Comparison of ENCODE assay signal across 17 cellular contexts in genomic region chr9:38059233-38059936, GRCh38. TPM values are rescaled to one million over a fixed set of nuclear protein-coding genes. Genes with fewer than 3 reads are reported as not detected.
DNase-seq lines count a peak whose midpoint lies in the region; ATAC-seq, FAIRE-seq and TF ChIP-seq lines count a peak whose summit lies in the region.
"Had no signal": no experiment of that assay in that cellular context is flagged by ENCODE, and none has a peak within 500 bp of the region (broad histone marks: within the 10 kb centered on the region; RNA-seq: fewer than 3 reads in every experiment).

No MANE protein-coding gene starts in this region.

- DNase-seq in Right ventricle myocardium superior = no peak
- DNase-seq in Right ventricle myocardium inferior (ENCODE audit: missing footprints) = no peak
- DNase-seq in left ventricle myocardium inferior = peak; percentile 28
- peak in 1 of 6 donors; percentile 26 for DNase-seq in pancreas
- no peak for DNase-seq in thyroid gland
- no peak for DNase-seq in activated CD4-positive, alpha-beta T cell treated with anti-CD3 and anti-CD28 coated beads, Interleukin-2, amount 50 U/mL, for 4 hours
- DNase-seq in effector CD4-positive, alpha-beta T cell = no peak
- DNase-seq: activated naive CD4-positive, alpha-beta T cell treated with anti-CD3 and anti-CD28 coated beads, Interleukin-2, amount 10 ng/mL, durations not matched to agents 7 days and 5 days; CD8-positive, alpha-beta memory T cell; GDM1; HCEC 1CT; midbrain; NCI-H2171; stimulated activated naive B cell treated with anti-CD40 and anti-IgM and Interleukin-4, amounts not matched to agents 10 μg/mL and 1 μg/mL and 100 μg/mL, for 72 hours had no signal

- no peak for TF ChIP-seq POLR2A in thyroid gland (IDR thresholded peaks at IDR 0.05)

- TF ChIP-seq CTCF in left ventricle myocardium inferior (IDR thresholded peaks at IDR 0.05; ENCODE audit: borderline replicate concordance) = no peak
- no peak for TF ChIP-seq CTCF in pancreas (IDR thresholded peaks at IDR 0.05)
- no peak for TF ChIP-seq CTCF in thyroid gland (IDR thresholded peaks at IDR 0.05)

- H3K4me3 ChIP-seq in left ventricle myocardium inferior (peak overlapping the region; percentile 15), pancreas (no peak overlapping the region), thyroid gland (replicated peaks in 1 of 3) (no peak overlapping the region)
- H3K4me3 ChIP-seq: prostate gland had no signal

- no peaks in the 10 kb centered on the region for H3K27me3 ChIP-seq in left ventricle myocardium inferior (ENCODE audit: low read depth)
- H3K27me3 ChIP-seq in pancreas = no peaks in the 10 kb centered on the region
- H3K27me3 ChIP-seq in thyroid gland = no peaks in the 10 kb centered on the region

- H3K9me3 ChIP-seq in left ventricle myocardium inferior (replicated peaks) (no peaks in the 10 kb centered on the region), pancreas (no peaks in the 10 kb centered on the region), thyroid gland (no peaks in the 10 kb centered on the region)
- H3K9me3 ChIP-seq: prostate gland had no signal

- H3K4me1 ChIP-seq in left ventricle myocardium inferior (peaks cover 98% of the 10 kb centered on the region), pancreas (peaks cover 20 to 57% (median 47%) of the 10 kb centered on the region in 3 donors), thyroid gland (peaks cover 24 to 71% of the 10 kb centered on the region in 2 donors)

- 51% methylated on average over 14 of the region's 14 CpGs for WGBS in pancreas, 2 donors
- WGBS in thyroid gland, 2 donors = 82 to 84% methylated on average over 14 of the region's 14 CpGs

- no peak for FAIRE-seq in pancreas (lab: Jason Lieb, UNC)

- H3K27ac ChIP-seq in left ventricle myocardium inferior (replicated peaks) (peak overlapping the region; percentile 100), pancreas (peak overlapping the region; percentile 11 to 80 (median 50)), thyroid gland (no peak overlapping the region)
- H3K27ac ChIP-seq: 22Rv1, prostate gland had no signal

- ATAC-seq in Right ventricle myocardium superior (ENCODE audit: poor library complexity) = peak; percentile 23
- ATAC-seq in Right ventricle myocardium inferior = no peak
- peak in 3 of 4 donors; percentile 12 to 41 (median 34) for ATAC-seq in pancreas
- no peak for ATAC-seq in HG02981 (IDR thresholded peaks at IDR 0.05; ENCODE audit: unreplicated experiment)
- ATAC-seq: stimulated activated naive B cell treated with anti-CD40 and anti-IgM and Interleukin-4, amounts not matched to agents 10 μg/mL and 1 μg/mL and 100 μg/mL, for 72 hours had no signal

- intact Hi-C loops in Right ventricle myocardium superior (cut with DNase I) = no loop called here
- intact Hi-C loops in Right ventricle myocardium inferior (cut with DNase I) = loop anchor here (1.0 to 5.0 kb wide), 4 partner anchors 8 to 62 kb away; no protein-coding TSS in a partner anchor
- intact Hi-C loops in left ventricle myocardium inferior (cut with micrococcal nuclease) = no loop called here
- intact Hi-C loops in pancreas (cut with DNase I) = no loop called here
- intact Hi-C loops in thyroid gland (cut with DNase I) = no loop called here

- H3K36me3 ChIP-seq in left ventricle myocardium inferior (no peaks in the 10 kb centered on the region), pancreas (no peaks in the 10 kb centered on the region), thyroid gland (no peaks in the 10 kb centered on the region)
- H3K36me3 ChIP-seq: prostate gland had no signal

RNA-seq across cellular contexts. Expression of gene SHB, which starts 9.6 kb away (rescaled TPM):
- total RNA-seq in Right ventricle myocardium superior = 15.0 TPM
- total RNA-seq in Right ventricle myocardium inferior = 14.7 TPM
- 19.4 TPM for total RNA-seq in left ventricle myocardium inferior
- 10 to 100 TPM; 13.9 to 24.2 (median 22.7) TPM for total RNA-seq in pancreas
- polyA plus RNA-seq in pancreas = 10 to 100 TPM; 11.5 to 12.4 TPM
- 10 to 100 TPM; 18.4 to 27.5 (median 22.0) TPM for total RNA-seq in thyroid gland

Comparison
In these comparisons a context has a peak if more than half of its experiments do, and no peak if none do; other contexts are left out.
1. ATAC-seq: peak in Right ventricle myocardium superior (single experiment) and pancreas (3 of 4); none in Right ventricle myocardium inferior (single experiment) and HG02981 (single experiment).
2. H3K27ac ChIP-seq: peak in left ventricle myocardium inferior (single experiment) and pancreas (4 of 4); none in thyroid gland (0 of 3).